21 cellular contexts compared by ENCODE assay signal in genomic region chr19:2797280-2797679, GRCh38.
"Had no signal": no experiment of that assay in that cellular context is flagged by ENCODE, and none has a peak within 500 bp of the region (broad histone marks: within the 10 kb centered on the region; RNA-seq: fewer than 3 reads in every experiment).

No MANE protein-coding gene starts in this region.

- H3K27me3 Mint-ChIP-seq: memory B cell; progenitor cell of endocrine pancreas; stimulated activated naive B cell treated with anti-CD40 and anti-IgM and Interleukin-4, amounts not matched to agents 10 μg/mL and 1 μg/mL and 100 μg/mL, for 72 hours; type B pancreatic cell had no signal

- H3K4me3 ChIP-seq: esophagus squamous epithelium, gastroesophageal sphincter, hepatocyte, lower lobe of right lung, ovary, suprapubic skin, thyroid gland had no signal

- H3K27me3 ChIP-seq: esophagus squamous epithelium, gastroesophageal sphincter, hepatocyte, ovary, suprapubic skin, thyroid gland had no signal

- H3K4me1 ChIP-seq: gastroesophageal sphincter, lower lobe of right lung, suprapubic skin had no signal

- H3K27ac ChIP-seq: gastroesophageal sphincter, hepatocyte, lower lobe of right lung, ovary, suprapubic skin, thyroid gland had no signal

- H3K27ac Mint-ChIP-seq: memory B cell; mesothelial cell of epicardium; natural killer cell; progenitor cell of endocrine pancreas; stimulated activated naive B cell treated with anti-CD40 and anti-IgM and Interleukin-4, amounts not matched to agents 10 μg/mL and 1 μg/mL and 100 μg/mL, for 72 hours; type B pancreatic cell had no signal

- H3K4me1 Mint-ChIP-seq: mesothelial cell of epicardium, natural killer cell, neural crest cell had no signal

- H3K4me3 Mint-ChIP-seq: memory B cell; mesothelial cell of epicardium; natural killer cell; neural crest cell; stimulated activated naive B cell treated with anti-CD40 and anti-IgM and Interleukin-4, amounts not matched to agents 10 μg/mL and 1 μg/mL and 100 μg/mL, for 72 hours; type B pancreatic cell had no signal

- H3K9me3 ChIP-seq: esophagus squamous epithelium, gastroesophageal sphincter, lower lobe of right lung, ovary, suprapubic skin, thyroid gland had no signal

- H3K9me3 Mint-ChIP-seq: memory B cell; mesothelial cell of epicardium; natural killer cell; neural crest cell; stimulated activated naive B cell treated with anti-CD40 and anti-IgM and Interleukin-4, amounts not matched to agents 10 μg/mL and 1 μg/mL and 100 μg/mL, for 72 hours; type B pancreatic cell had no signal

- H2AFZ ChIP-seq: hepatocyte had no signal

- ATAC-seq: gastroesophageal sphincter; left lobe of liver; natural killer cell; stimulated activated naive B cell treated with anti-CD40 and anti-IgM and Interleukin-4, amounts not matched to agents 10 μg/mL and 1 μg/mL and 100 μg/mL, for 72 hours had no signal

- H3K4me2 ChIP-seq: hepatocyte had no signal

- H3K36me3 ChIP-seq: ovary had no signal

- DNase-seq: effector memory CD4-positive, alpha-beta T cell; esophagus squamous epithelium; foreskin fibroblast; glutamatergic neuron; kidney glomerular epithelial cell; lower lobe of right lung; natural killer cell; ovary; stimulated activated CD4-positive, alpha-beta T cell treated with anti-CD3 and anti-CD28 coated beads, Interleukin-2, amount 100 ng/mL, for 24 hours; stimulated activated CD4-positive, alpha-beta T cell treated with anti-CD3 and anti-CD28 coated beads, Interleukin-4, amount 100 ng/mL, for 4 hours; stimulated activated naive B cell treated with anti-CD40 and anti-IgM and Interleukin-4, amounts not matched to agents 10 μg/mL and 1 μg/mL and 100 μg/mL, for 72 hours; thyroid gland had no signal

- H3K36me3 Mint-ChIP-seq: natural killer cell had no signal

- H3K79me2 ChIP-seq: hepatocyte had no signal
